1 cellular context compared by ENCODE assay signal in genomic region chr17:77638229-77638628, GRCh38.
TF ChIP-seq lines count a peak whose summit lies in the region.

No MANE protein-coding gene starts in this region.

TF ChIP-seq in SK-N-SH, 30 proteins besides CTCF, POLR2A, EP300 and RAD21 (continued from another document):
- TF ChIP-seq NRF1 (IDR thresholded peaks at IDR 0.05; ENCODE audit: low read depth, low read length) (no peak), PBX3 (IDR thresholded peaks at IDR 0.05) (no peak), USF1 (IDR thresholded peaks at IDR 0.05; ENCODE audit: borderline replicate concordance, low read depth) (no peak)
